25 cellular contexts compared by ENCODE assay signal in genomic region chr5:143041461-143041860, GRCh38.
DNase-seq lines count a peak whose midpoint lies in the region; ATAC-seq and TF ChIP-seq lines count a peak whose summit lies in the region.
"Had no signal": no experiment of that assay in that cellular context is flagged by ENCODE, and none has a peak within 500 bp of the region (broad histone marks: within the 10 kb centered on the region; RNA-seq: fewer than 3 reads in every experiment).

No MANE protein-coding gene starts in this region.

- TF ChIP-seq CTCF in cardiac muscle cell (IDR thresholded peaks at IDR 0.05; ENCODE audit: low read depth, low read length) (no peak), gastrocnemius medialis (IDR thresholded peaks at IDR 0.05 in 4 of 5, conservative IDR thresholded peaks at IDR 0.05 in 1 of 5) (no peak), A673 (conservative IDR thresholded peaks at IDR 0.05; ENCODE audit: low read depth, low read length) (no peak)

- CTCF ChIA-PET in A673 (lab: Charles Lee) = no interaction called here

- peaks cover 17% of the 10 kb centered on the region for H3K4me1 ChIP-seq in cardiac muscle cell (ENCODE audit: low read depth)
- peaks cover 15 to 24% of the 10 kb centered on the region in 2 donors for H3K4me1 ChIP-seq in gastrocnemius medialis
- H3K4me1 ChIP-seq in A673 (ENCODE audit: insufficient read depth, low read length, poor library complexity, severe bottlenecking) = peaks cover 9% of the 10 kb centered on the region
- H3K4me1 ChIP-seq: ascending aorta, Caco-2, transverse colon had no signal

- TF ChIP-seq POLR2A in gastrocnemius medialis (IDR thresholded peaks at IDR 0.05) = no peak

- BruUV-seq in A673 (replicated peaks; lab: Mats Ljungman, UMichigan) = no TSS peak

- no peaks in the 10 kb centered on the region for H3K36me3 ChIP-seq in cardiac muscle cell
- H3K36me3 ChIP-seq in gastrocnemius medialis = no peaks in the 10 kb centered on the region
- H3K36me3 ChIP-seq in A673 (ENCODE audit: insufficient read depth, low read length, poor library complexity, severe bottlenecking) = no peaks in the 10 kb centered on the region
- H3K36me3 ChIP-seq: BE2C, SJSA1, transverse colon had no signal

- ATAC-seq in gastrocnemius medialis (peak in 1 of 2 donors; percentile 33), SK-N-SH treated with all-trans-retinoic acid at 6 μM for 48 hours (no peak)
- ATAC-seq: activated CD8-positive, alpha-beta T cell treated with anti-CD3 and anti-CD28 coated beads for 36 hours; stimulated activated naive CD8-positive, alpha-beta T cell treated with anti-CD3 and anti-CD28 coated beads, Interleukin-15, Interleukin-2, amounts not matched to agents 100 U/mL and 50 U/mL, for 24 hours had no signal

- H3K27me3 ChIP-seq in cardiac muscle cell = no peaks in the 10 kb centered on the region
- no peaks in the 10 kb centered on the region for H3K27me3 ChIP-seq in gastrocnemius medialis
- no peaks in the 10 kb centered on the region for H3K27me3 ChIP-seq in A673 (replicated peaks; ENCODE audit: insufficient read depth, low read depth, low read length, poor library complexity)
- H3K27me3 ChIP-seq: ascending aorta, BE2C, SJSA1, transverse colon had no signal

- H3K27ac ChIP-seq in cardiac muscle cell (peak overlapping the region; percentile 75), gastrocnemius medialis (peak overlapping the region; percentile 88 to 91 (median 89)), A673 (ENCODE audit: low read depth, low read length, poor library complexity, severe bottlenecking) (no peak overlapping the region)
- H3K27ac ChIP-seq: 22Rv1, GM23248, SJSA1, transverse colon had no signal

- H3K4me3 ChIP-seq in cardiac muscle cell (no peak overlapping the region), gastrocnemius medialis (peak overlapping the region in 1 of 4 donors; percentile 2), A673 (ENCODE audit: low read depth, low read length, poor library complexity, severe bottlenecking) (no peak overlapping the region)
- H3K4me3 ChIP-seq: ascending aorta, GM23248, lung, SJSA1, transverse colon had no signal

- H3K9me3 ChIP-seq in cardiac muscle cell (ENCODE audit: low read depth) (no peaks in the 10 kb centered on the region), gastrocnemius medialis (no peaks in the 10 kb centered on the region), A673 (ENCODE audit: low read depth, low read length, poor library complexity, severe bottlenecking) (no peaks in the 10 kb centered on the region)
- H3K9me3 ChIP-seq: ascending aorta, BE2C, Caco-2, SJSA1, transverse colon had no signal

- DNase-seq in DMS 273 (lab: John Stamatoyannopoulos, UW; ENCODE audit: unreplicated experiment) (peak; percentile 40), DMS 273 treated with DMSO at 0.1 percent for 48 hours (lab: John Stamatoyannopoulos, UW) (no peak), NCI-H524 (lab: John Stamatoyannopoulos, UW) (peak; percentile 79 to 91), cardiac muscle cell (ENCODE audit: low read depth in 1 of 2, low spot score in 1 of 2) (no peak), gastrocnemius medialis (no peak), A673 (ENCODE audit: low spot score) (no peak)
- DNase-seq in activated effector memory CD4-positive, alpha-beta T cell treated with Interleukin-2 at 50 U/mL for 16 hours = no peak
- DNase-seq: activated CD4-positive, CD25-positive, alpha-beta regulatory T cell; activated CD8-positive, alpha-beta T cell treated with anti-CD3 and anti-CD28 coated beads for 36 hours; activated naive CD4-positive, alpha-beta T cell treated with anti-CD3 and anti-CD28 coated beads for 36 hours; activated T-cell treated with anti-CD3 and anti-CD28 coated beads, Interleukin-2, amount 50 U/mL, for 1 hour; BE2C; Caco-2; effector memory CD4-positive, alpha-beta T cell; GM23248; immature natural killer cell; NCI-H1436; NCI-H510A treated with DMSO at 0.1 percent for 48 hours; stimulated activated naive CD8-positive, alpha-beta T cell treated with anti-CD3 and anti-CD28 coated beads, Interleukin-15, Interleukin-2, amounts not matched to agents 100 U/mL and 50 U/mL, for 24 hours; transverse colon had no signal

- POLR2A ChIA-PET in A673 (lab: Charles Lee; ENCODE audit: low non-redundant PET) = no interaction called here

- intact Hi-C loops in gastrocnemius medialis (cut with DNase I; ENCODE audit: low total_unique reads) = loop anchor here (5.0 kb wide), 2 partner anchors 101 to 1424 kb away; partner anchors contain the start of gene DIAPH1
- intact Hi-C loops in A673 (cut with micrococcal nuclease; ENCODE audit: unreplicated experiment) = no loop called here

- in situ Hi-C loops in gastrocnemius medialis (cut with MboI; ENCODE audit: low sequenced_read_pairs in 4 of 4) = loop anchor here in 3 of 4 donors (5.0 to 25.0 kb wide), 2 partner anchors 96 to 361 kb away; partner anchors contain the start of gene NR3C1 (in 1 of the 3)

TF ChIP-seq in SK-N-SH treated with all-trans-retinoic acid at 6 μM for 48 hours, 23 proteins besides CTCF, POLR2A, EP300 and RAD21:
- TF ChIP-seq ZFP30 (CRISPR knock-in tag; IDR thresholded peaks at IDR 0.05) (no peak), OSR1 (CRISPR knock-in tag; IDR thresholded peaks at IDR 0.05) (no peak), ESRRG (CRISPR knock-in tag; IDR thresholded peaks at IDR 0.05) (no peak), RARB (CRISPR knock-in tag; IDR thresholded peaks at IDR 0.05) (no peak), CSDC2 (CRISPR knock-in tag; IDR thresholded peaks at IDR 0.05) (no peak), PPARA (CRISPR knock-in tag; IDR thresholded peaks at IDR 0.05; ENCODE audit: borderline replicate concordance) (no peak), ARNTL (CRISPR knock-in tag; IDR thresholded peaks at IDR 0.05; ENCODE audit: borderline replicate concordance, low read depth) (no peak), ZFP3 (CRISPR knock-in tag; IDR thresholded peaks at IDR 0.05) (no peak)
- TF ChIP-seq, protein P1, sequence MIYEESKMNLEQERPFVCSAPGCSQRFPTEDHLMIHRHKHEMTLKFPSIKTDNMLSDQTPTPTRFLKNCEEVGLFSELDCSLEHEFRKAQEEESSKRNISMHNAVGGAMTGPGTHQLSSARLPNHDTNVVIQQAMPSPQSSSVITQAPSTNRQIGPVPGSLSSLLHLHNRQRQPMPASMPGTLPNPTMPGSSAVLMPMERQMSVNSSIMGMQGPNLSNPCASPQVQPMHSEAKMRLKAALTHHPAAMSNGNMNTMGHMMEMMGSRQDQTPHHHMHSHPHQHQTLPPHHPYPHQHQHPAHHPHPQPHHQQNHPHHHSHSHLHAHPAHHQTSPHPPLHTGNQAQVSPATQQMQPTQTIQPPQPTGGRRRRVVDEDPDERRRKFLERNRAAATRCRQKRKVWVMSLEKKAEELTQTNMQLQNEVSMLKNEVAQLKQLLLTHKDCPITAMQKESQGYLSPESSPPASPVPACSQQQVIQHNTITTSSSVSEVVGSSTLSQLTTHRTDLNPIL (CRISPR knock-in tag; IDR thresholded peaks at IDR 0.05; ENCODE audit: low read depth) = no peak
TF ChIP-seq in SK-N-SH treated with all-trans-retinoic acid at 6 μM for 48 hours: peak in this region for 0.

Comparison
In these comparisons a context has a peak if more than half of its experiments do, and no peak if none do; other contexts are left out.
1. DNase-seq: peak in DMS 273 (single experiment) and NCI-H524 (2 of 2); none in DMS 273 treated with DMSO at 0.1 percent for 48 hours (single experiment), cardiac muscle cell (0 of 2), gastrocnemius medialis (0 of 2), activated effector memory CD4-positive, alpha-beta T cell treated with Interleukin-2 at 50 U/mL for 16 hours (single experiment) and A673 (single experiment).